Comparison of ENCODE assay signal across 1 cellular context in the genomic region with DNA sequence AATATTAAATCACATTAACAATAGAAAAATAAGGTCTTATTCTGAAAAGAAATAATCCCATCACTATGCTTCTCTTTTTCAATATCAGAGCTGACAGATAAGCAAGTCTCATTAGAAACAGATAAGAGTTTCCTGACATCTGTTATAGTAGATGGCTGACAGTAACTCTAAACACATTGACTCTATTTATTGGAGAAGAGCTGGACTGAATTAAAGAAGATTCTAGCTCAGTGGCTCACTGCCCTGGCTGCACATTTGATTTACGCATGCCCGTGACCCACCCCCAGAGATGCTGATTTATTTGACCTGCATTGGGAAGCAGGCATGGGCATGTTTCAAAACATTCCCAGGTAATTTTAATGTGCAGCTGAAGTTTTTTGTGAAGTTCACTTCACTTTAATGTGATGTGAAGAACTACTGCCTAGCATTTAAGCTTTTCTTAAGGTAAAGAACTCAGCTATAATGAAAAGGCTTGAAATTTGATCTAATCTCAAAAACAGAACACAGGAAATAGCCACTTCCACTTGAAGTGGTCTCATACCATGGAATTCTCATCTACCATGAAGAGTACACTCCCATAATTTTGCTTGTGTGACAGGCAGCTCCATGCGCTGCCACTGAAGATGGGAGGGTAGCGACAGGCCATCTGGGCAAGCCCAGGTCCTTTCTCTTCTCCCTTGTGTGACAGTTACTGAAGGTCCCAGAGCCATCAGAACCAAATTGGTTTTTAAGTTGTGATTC.
TF ChIP-seq lines count a peak whose summit lies in the region.

No MANE protein-coding gene starts in this region.

TF ChIP-seq in SK-N-SH treated with all-trans-retinoic acid at 6 μM for 48 hours, 23 proteins besides CTCF, POLR2A, EP300 and RAD21 (continued from another document):
- no peak for TF ChIP-seq CSDC2 (CRISPR knock-in tag; IDR thresholded peaks at IDR 0.05)
- TF ChIP-seq, protein P1, sequence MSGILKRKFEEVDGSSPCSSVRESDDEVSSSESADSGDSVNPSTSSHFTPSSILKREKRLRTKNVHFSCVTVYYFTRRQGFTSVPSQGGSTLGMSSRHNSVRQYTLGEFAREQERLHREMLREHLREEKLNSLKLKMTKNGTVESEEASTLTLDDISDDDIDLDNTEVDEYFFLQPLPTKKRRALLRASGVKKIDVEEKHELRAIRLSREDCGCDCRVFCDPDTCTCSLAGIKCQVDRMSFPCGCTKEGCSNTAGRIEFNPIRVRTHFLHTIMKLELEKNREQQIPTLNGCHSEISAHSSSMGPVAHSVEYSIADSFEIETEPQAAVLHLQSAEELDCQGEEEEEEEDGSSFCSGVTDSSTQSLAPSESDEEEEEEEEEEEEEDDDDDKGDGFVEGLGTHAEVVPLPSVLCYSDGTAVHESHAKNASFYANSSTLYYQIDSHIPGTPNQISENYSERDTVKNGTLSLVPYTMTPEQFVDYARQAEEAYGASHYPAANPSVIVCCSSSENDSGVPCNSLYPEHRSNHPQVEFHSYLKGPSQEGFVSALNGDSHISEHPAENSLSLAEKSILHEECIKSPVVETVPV (CRISPR knock-in tag; IDR thresholded peaks at IDR 0.05), result no peak
